ENCODE assay signal across 23 cellular contexts in the genomic region with DNA sequence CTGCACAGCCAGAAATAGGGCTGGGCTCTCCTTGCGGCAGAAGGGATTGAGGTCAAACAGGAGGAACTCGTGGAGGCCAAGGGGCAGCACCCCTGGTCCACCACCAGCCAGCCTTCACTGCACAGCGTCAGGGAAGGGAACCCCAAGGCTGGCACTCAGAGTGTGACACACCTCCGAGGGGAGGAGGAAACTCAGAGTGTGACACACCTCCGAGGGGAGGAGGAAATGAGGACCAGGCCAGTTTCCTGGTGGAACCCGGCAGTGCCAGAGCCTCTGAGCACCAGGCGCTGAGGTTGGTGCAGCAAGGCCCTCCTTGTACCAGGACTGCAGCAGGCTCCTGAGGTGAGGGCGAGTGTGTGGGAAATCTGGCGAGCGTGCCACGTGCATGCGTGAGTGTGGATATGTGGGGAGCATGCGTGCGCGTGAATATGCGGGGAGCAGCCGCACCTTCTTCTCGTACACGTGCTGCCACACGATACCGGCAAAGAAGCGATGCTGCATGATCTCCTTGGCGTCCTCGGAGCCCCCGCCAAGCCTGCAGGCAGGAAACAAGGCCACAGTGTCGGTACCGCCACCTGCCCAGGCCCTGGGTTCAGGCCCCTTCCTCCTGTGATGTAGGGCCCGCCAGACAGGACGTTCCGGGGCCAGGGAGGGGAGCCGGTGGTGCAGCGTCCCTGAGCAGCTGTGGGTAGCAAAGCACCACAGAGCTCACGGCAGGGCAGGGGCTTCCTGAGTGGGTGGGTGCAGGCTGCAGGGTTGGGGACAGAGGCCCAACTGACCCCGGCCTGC. TPM values are rescaled to one million over a fixed set of nuclear protein-coding genes. Genes with fewer than 3 reads are reported as not detected.
A peak's percentile ranks its signal among the peaks of the same experiment; 100 is the strongest.
DNase-seq lines count a peak whose midpoint lies in the region; ATAC-seq and TF ChIP-seq lines count a peak whose summit lies in the region.
"Had no signal": no experiment of that assay in that cellular context is flagged by ENCODE, and none has a peak within 500 bp of the region (broad histone marks: within the 10 kb centered on the region; RNA-seq: fewer than 3 reads in every experiment).

No MANE protein-coding gene starts in this region.

- no peaks in the 10 kb centered on the region for H3K27me3 Mint-ChIP-seq in activated naive CD4-positive, alpha-beta T cell treated with anti-CD3 and anti-CD28 coated beads for 36 hours (ENCODE audit: low read depth)
- H3K27me3 Mint-ChIP-seq in endothelial cell (ENCODE audit: unreplicated experiment), result peaks cover 12% of the 10 kb centered on the region

- no peak overlapping the region for H3K4me3 Mint-ChIP-seq in activated naive CD4-positive, alpha-beta T cell treated with anti-CD3 and anti-CD28 coated beads for 36 hours
- H3K4me3 Mint-ChIP-seq in endothelial cell (ENCODE audit: unreplicated experiment), result peak overlapping the region; percentile 47
- H3K4me3 Mint-ChIP-seq: CD8-positive, alpha-beta T cell; GM23338 had no signal

- intact Hi-C loops in activated naive CD4-positive, alpha-beta T cell treated with anti-CD3 and anti-CD28 coated beads for 36 hours (cut with micrococcal nuclease), result no loop called here
- intact Hi-C loops in mucosa of descending colon (cut with DNase I, micrococcal nuclease), result no loop called here
- intact Hi-C loops in stomach (cut with DNase I; ENCODE audit: low total_unique reads), result loop anchor here (10.0 kb wide), 1 partner anchor 53 kb away; no protein-coding TSS in a partner anchor

- H3K27me3 ChIP-seq in stomach, result no peaks in the 10 kb centered on the region
- H3K27me3 ChIP-seq: MG63 had no signal

- TF ChIP-seq POLR2A in stomach (IDR thresholded peaks at IDR 0.05), result no peak

- H3K4me1 ChIP-seq in mucosa of descending colon (ENCODE audit: low read depth) (no peaks in the 10 kb centered on the region), stomach (peaks cover 24 to 68% (median 54%) of the 10 kb centered on the region in 4 donors)

- H3K36me3 Mint-ChIP-seq in activated naive CD4-positive, alpha-beta T cell treated with anti-CD3 and anti-CD28 coated beads, Interleukin-2, amount 50 U/mL, for 72 hours, result peaks cover 18 to 23% of the 10 kb centered on the region in 2 donors
- H3K36me3 Mint-ChIP-seq in activated naive CD4-positive, alpha-beta T cell treated with anti-CD3 and anti-CD28 coated beads for 36 hours (ENCODE audit: low read depth), result peaks cover 20% of the 10 kb centered on the region
- H3K36me3 Mint-ChIP-seq in endothelial cell (ENCODE audit: low read depth, unreplicated experiment), result peaks cover 27% of the 10 kb centered on the region

- no peak for DNase-seq in activated naive CD4-positive, alpha-beta T cell treated with anti-CD3 and anti-CD28 coated beads, Interleukin-2, amount 50 U/mL, for 72 hours (ENCODE audit: low spot score in 2 of 2)
- no peak for DNase-seq in activated naive CD4-positive, alpha-beta T cell treated with anti-CD3 and anti-CD28 coated beads for 36 hours
- no peak for DNase-seq in endothelial cell (ENCODE audit: low spot score)
- no peak for DNase-seq in mucosa of descending colon
- DNase-seq in stomach, result peak; percentile 67
- no peak for DNase-seq in dedifferentiated amniotic fluid mesenchymal stem cell (ENCODE audit: extremely low spot score)
- no peak for DNase-seq in activated T-cell treated with anti-CD3 and anti-CD28 coated beads, Interleukin-2, amount 50 U/mL, for 48 hours
- DNase-seq: ACHN, C1 segment of cervical spinal cord, DMS153, MG63, NCI-H1048, NCI-H1417 treated with DMSO at 0.1 percent for 48 hours, NCI-H187, NCI-H446 treated with DMSO at 0.1 percent for 48 hours, NCI-H526 treated with DMSO at 0.1 percent for 48 hours, OCI-M1, Right ventricle myocardium superior had no signal

- H3K4me1 Mint-ChIP-seq in activated naive CD4-positive, alpha-beta T cell treated with anti-CD3 and anti-CD28 coated beads for 36 hours (ENCODE audit: low read depth), result peaks cover 7% of the 10 kb centered on the region
- peaks cover 19% of the 10 kb centered on the region for H3K4me1 Mint-ChIP-seq in endothelial cell (ENCODE audit: unreplicated experiment)

- no peak for TF ChIP-seq CTCF in endothelial cell (IDR thresholded peaks at IDR 0.05; ENCODE audit: unreplicated experiment)
- TF ChIP-seq CTCF in mucosa of descending colon (IDR thresholded peaks at IDR 0.05), result no peak
- TF ChIP-seq CTCF in stomach (IDR thresholded peaks at IDR 0.05), result no peak

- no peak overlapping the region for H3K4me3 ChIP-seq in mucosa of descending colon
- H3K4me3 ChIP-seq in stomach, result no peak overlapping the region
- H3K4me3 ChIP-seq: GM23338, HAP-1, MG63 had no signal

- 65 to 91% (median 79%) methylated on average over 22 to 34 of the region's 34 CpGs for WGBS in stomach, 5 donors

- H3K27ac ChIP-seq in stomach, result peak overlapping the region in 2 of 5 donors; percentile 46 to 50
- H3K27ac ChIP-seq: 22Rv1 had no signal

- no peak for ATAC-seq in activated naive CD4-positive, alpha-beta T cell treated with anti-CD3 and anti-CD28 coated beads, Interleukin-2, amount 50 U/mL, for 72 hours
- ATAC-seq in mucosa of descending colon (peak; percentile 22), HG02763 (IDR thresholded peaks at IDR 0.05; ENCODE audit: unreplicated experiment) (no peak)
- ATAC-seq: CD8-positive, alpha-beta T cell; GM23338 had no signal

- H3K27ac Mint-ChIP-seq in activated naive CD4-positive, alpha-beta T cell treated with anti-CD3 and anti-CD28 coated beads, Interleukin-2, amount 50 U/mL, for 72 hours, result peak overlapping the region; percentile 22 to 27
- no peak overlapping the region for H3K27ac Mint-ChIP-seq in activated naive CD4-positive, alpha-beta T cell treated with anti-CD3 and anti-CD28 coated beads for 36 hours
- no peak overlapping the region for H3K27ac Mint-ChIP-seq in endothelial cell (ENCODE audit: unreplicated experiment)
- H3K27ac Mint-ChIP-seq: CD8-positive, alpha-beta T cell; GM23338 had no signal

- H3K9me3 ChIP-seq in mucosa of descending colon (no peaks in the 10 kb centered on the region), stomach (peaks cover 0 to 4% (median 0%) of the 10 kb centered on the region in 4 donors)
- H3K9me3 ChIP-seq: HAP-1, MG63 had no signal

- H3K36me3 ChIP-seq in mucosa of descending colon (ENCODE audit: low read depth) (no peaks in the 10 kb centered on the region), stomach (peaks cover 30 to 76% (median 71%) of the 10 kb centered on the region in 4 donors)

- TF ChIP-seq EP300 in stomach (IDR thresholded peaks at IDR 0.05), result no peak

- peaks cover 0 to 4% of the 10 kb centered on the region in 2 donors for H3K9me3 Mint-ChIP-seq in activated naive CD4-positive, alpha-beta T cell treated with anti-CD3 and anti-CD28 coated beads, Interleukin-2, amount 50 U/mL, for 72 hours
- H3K9me3 Mint-ChIP-seq in activated naive CD4-positive, alpha-beta T cell treated with anti-CD3 and anti-CD28 coated beads for 36 hours, result peaks cover 4% of the 10 kb centered on the region
- H3K9me3 Mint-ChIP-seq in endothelial cell (ENCODE audit: unreplicated experiment), result no peaks in the 10 kb centered on the region
- H3K9me3 Mint-ChIP-seq: CD8-positive, alpha-beta T cell had no signal

- CTCF ChIA-PET in activated naive CD4-positive, alpha-beta T cell treated with anti-CD3 and anti-CD28 coated beads for 36 hours (lab: Charles Lee), result interaction anchor here (2.1 kb wide), 1 partner anchor 54 kb away, joined by 14 read pairs; no protein-coding TSS in a partner anchor

RNA-seq across cellular contexts. Expression of gene SIVA1, which starts 19.2 kb away (rescaled TPM):
- 10 to 100 TPM; 86.1 to 87.1 TPM for total RNA-seq in activated naive CD4-positive, alpha-beta T cell treated with anti-CD3 and anti-CD28 coated beads, Interleukin-2, amount 50 U/mL, for 72 hours
- total RNA-seq in activated naive CD4-positive, alpha-beta T cell treated with anti-CD3 and anti-CD28 coated beads for 36 hours, result 10 to 100 TPM; 86.1 to 92.7 TPM
- total RNA-seq in endothelial cell (ENCODE audit: unreplicated experiment) (84.3 TPM), mucosa of descending colon (10 to 100 TPM; 38.7 to 82.4 (median 60.4) TPM), stomach (100 to 1,000 TPM in 4 of 5 donors, 10 to 100 TPM in 1; 73.3 to 366 (median 252) TPM)
- polyA plus RNA-seq in stomach, result 100 to 1,000 TPM; 200 to 247 (median 213) TPM

RNA-seq across cellular contexts. Expression of gene AKT1, which starts 23.4 kb away (rescaled TPM):
- total RNA-seq in activated naive CD4-positive, alpha-beta T cell treated with anti-CD3 and anti-CD28 coated beads, Interleukin-2, amount 50 U/mL, for 72 hours, result 100 to 1,000 TPM; 111 to 113 TPM
- total RNA-seq in activated naive CD4-positive, alpha-beta T cell treated with anti-CD3 and anti-CD28 coated beads for 36 hours, result 100 to 1,000 TPM; 114 to 115 TPM
- total RNA-seq in endothelial cell (ENCODE audit: unreplicated experiment) (133 TPM), mucosa of descending colon (100 to 1,000 TPM; 122 to 176 (median 128) TPM), stomach (100 to 1,000 TPM in 4 of 5 donors, 10 to 100 TPM in 1; 85.2 to 292 (median 119) TPM)
- polyA plus RNA-seq in stomach, result 100 to 1,000 TPM; 100 to 123 (median 107) TPM

RNA-seq across cellular contexts. Expression of gene ZBTB42, which starts 28.8 kb away (rescaled TPM):
- 1 to 10 TPM; 2.0 to 2.9 TPM for total RNA-seq in activated naive CD4-positive, alpha-beta T cell treated with anti-CD3 and anti-CD28 coated beads, Interleukin-2, amount 50 U/mL, for 72 hours
- 1 to 10 TPM; 1.3 to 1.6 TPM for total RNA-seq in activated naive CD4-positive, alpha-beta T cell treated with anti-CD3 and anti-CD28 coated beads for 36 hours
- total RNA-seq in endothelial cell (ENCODE audit: unreplicated experiment), result 2.4 TPM
- 10 to 100 TPM in 1 of 3 donors, 1 to 10 TPM in 2; 6.5 to 10.6 (median 7.8) TPM for total RNA-seq in mucosa of descending colon
- total RNA-seq in stomach, result 10 to 100 TPM in 3 of 5 donors, 1 to 10 TPM in 2; 4.7 to 59.7 (median 13.2) TPM
- polyA plus RNA-seq in stomach, result 1 to 10 TPM; 4.6 to 7.9 (median 5.5) TPM

RNA-seq across cellular contexts. Expression of gene ADSS1, which starts 48.1 kb away (rescaled TPM):
- total RNA-seq in activated naive CD4-positive, alpha-beta T cell treated with anti-CD3 and anti-CD28 coated beads, Interleukin-2, amount 50 U/mL, for 72 hours, result 1 to 10 TPM; 2.7 to 7.3 TPM
- 1 to 10 TPM; 5.1 to 5.5 TPM for total RNA-seq in activated naive CD4-positive, alpha-beta T cell treated with anti-CD3 and anti-CD28 coated beads for 36 hours
- total RNA-seq in endothelial cell (ENCODE audit: unreplicated experiment) (6.1 TPM), mucosa of descending colon (1 to 10 TPM; 2.0 to 6.0 (median 4.2) TPM), stomach (10 to 100 TPM in 1 of 5 donors, 1 to 10 TPM in 3, not detected in 1; 7.0 to 59.4 (median 7.6) TPM)
- polyA plus RNA-seq in stomach, result 10 to 100 TPM; 12.3 to 16.7 (median 14.5) TPM

Comparison
In these comparisons a context has a peak if more than half of its experiments do, and no peak if none do; other contexts are left out.
1. H3K27ac Mint-ChIP-seq: peak in activated naive CD4-positive, alpha-beta T cell treated with anti-CD3 and anti-CD28 coated beads, Interleukin-2, amount 50 U/mL, for 72 hours (2 of 2); none in activated naive CD4-positive, alpha-beta T cell treated with anti-CD3 and anti-CD28 coated beads for 36 hours (single experiment) and endothelial cell (single experiment).